17 cellular contexts compared by ENCODE assay signal in the genomic region with DNA sequence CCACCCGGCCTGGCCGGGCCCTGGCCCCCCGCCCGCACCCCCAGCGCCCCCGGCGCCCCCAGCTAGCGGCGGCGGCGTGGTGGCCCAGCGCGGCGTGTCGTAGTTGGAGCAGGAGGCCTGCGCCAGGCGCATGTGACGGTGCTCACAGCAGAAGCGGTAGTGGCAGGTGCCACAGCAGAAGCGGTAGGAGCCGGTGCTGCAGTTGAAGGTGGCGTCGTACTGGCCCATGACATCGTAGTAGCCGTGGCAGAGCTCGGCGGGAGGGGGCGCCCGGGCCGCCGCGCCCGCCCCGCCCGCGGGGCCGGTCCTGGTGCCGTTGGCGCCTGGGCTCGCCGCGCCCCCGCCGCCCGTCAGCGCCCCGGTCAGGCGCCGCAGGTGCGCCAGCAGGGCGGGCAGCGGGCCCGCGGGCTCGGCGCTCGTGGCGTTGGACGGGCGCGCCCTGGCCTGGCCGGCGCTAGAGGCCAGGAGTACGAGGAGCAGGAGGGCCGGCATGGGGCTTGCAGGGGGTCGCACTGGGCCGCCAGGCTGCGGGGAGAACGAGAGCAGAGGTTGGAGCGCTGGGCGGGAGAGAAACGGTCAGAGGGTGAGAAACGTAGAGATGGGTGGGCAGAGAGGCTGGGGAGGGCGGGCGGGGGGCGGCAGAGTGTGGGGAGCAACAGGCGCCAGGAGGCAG. TPM values are rescaled to one million over a fixed set of nuclear protein-coding genes. Genes with fewer than 3 reads are reported as not detected.
DNase-seq lines count a peak whose midpoint lies in the region; ATAC-seq and TF ChIP-seq lines count a peak whose summit lies in the region.
"Had no signal": no experiment of that assay in that cellular context is flagged by ENCODE, and none has a peak within 500 bp of the region (broad histone marks: within the 10 kb centered on the region; RNA-seq: fewer than 3 reads in every experiment).

No MANE protein-coding gene starts in this region.

- no peak; a peak in 1 of 4 replicates for TF ChIP-seq CTCF in GM23338 (conservative IDR thresholded peaks at IDR 0.05; ENCODE audit: low read depth in 2 of 2)
- no peak for TF ChIP-seq CTCF in Panc1 (IDR thresholded peaks at IDR 0.05)
- TF ChIP-seq CTCF in ascending aorta (IDR thresholded peaks at IDR 0.05): no peak

- peak overlapping the region; percentile 76 for H3K4me3 Mint-ChIP-seq in GM23338

- ATAC-seq in GM23338 (peak; percentile 2; the same call in 2 of the 3 replicates), Panc1 (peak; percentile 59), GM18498 (IDR thresholded peaks at IDR 0.05; ENCODE audit: unreplicated experiment) (no peak)
- ATAC-seq: gastrocnemius medialis had no signal

- H3K27me3 Mint-ChIP-seq in GM23338 (ENCODE audit: insufficient read depth, low read depth, poor library complexity): peaks cover 81% of the 10 kb centered on the region

- no peak overlapping the region for H3K27ac Mint-ChIP-seq in GM23338
- H3K27ac Mint-ChIP-seq: activated naive CD8-positive, alpha-beta T cell; stimulated activated naive B cell treated with anti-CD40 and anti-IgM and Interleukin-4, amounts not matched to agents 10 μg/mL and 1 μg/mL and 100 μg/mL, for 72 hours had no signal

- no peaks in the 10 kb centered on the region for H3K9me3 ChIP-seq in Panc1 (ENCODE audit: control insufficient read depth, insufficient read depth, low read depth, low read length)
- H3K9me3 ChIP-seq in iPS-18c (ENCODE audit: control insufficient read depth, insufficient read depth, low read length): no peaks in the 10 kb centered on the region
- no peaks in the 10 kb centered on the region for H3K9me3 ChIP-seq in ascending aorta
- H3K9me3 ChIP-seq: colonic mucosa, gastrocnemius medialis, left ventricle myocardium inferior had no signal

- peaks cover 14% of the 10 kb centered on the region for H3F3A ChIP-seq in GM23338 (replicated peaks; ENCODE audit: low read depth)

- no peaks in the 10 kb centered on the region for H3K9me2 ChIP-seq in GM23338 (ENCODE audit: insufficient read depth)

- CTCF ChIA-PET in Panc1 (lab: Charles Lee): no interaction called here

- peak overlapping the region; percentile 87 for H3K4me2 ChIP-seq in GM23338

- intact Hi-C loops in Panc1 (cut with micrococcal nuclease; ENCODE audit: unreplicated experiment) (no loop called here), ascending aorta (cut with DNase I) (no loop called here)

- H3K4me3 ChIP-seq in GM23338 (peak overlapping the region; percentile 67), Panc1 (ENCODE audit: low read depth in 2 of 2, low read length in 2 of 2) (no peak overlapping the region; a peak in 1 of 4 replicates), iPS-18c (ENCODE audit: insufficient read depth, low read depth, low read length) (peak overlapping the region; percentile 36), ascending aorta (no peak overlapping the region)
- H3K4me3 ChIP-seq: colonic mucosa, gastrocnemius medialis, left ventricle myocardium inferior had no signal

- no peak overlapping the region for H2AFZ ChIP-seq in GM23338

- no peaks in the 10 kb centered on the region for H3K79me2 ChIP-seq in GM23338 (replicated peaks; ENCODE audit: insufficient read depth)

- no peaks in the 10 kb centered on the region; the same call in none of the 3 replicates for H3K9me3 Mint-ChIP-seq in GM23338

- H4K20me1 ChIP-seq in GM23338 (replicated peaks; ENCODE audit: insufficient read depth): no peaks in the 10 kb centered on the region

- in situ Hi-C loops in Panc1 (cut with HindIII; ENCODE audit: low pct_unique_long_range_greater_than_20kb, low sequenced_read_pairs): no loop called here

- DNase-seq in DMS 273 (lab: John Stamatoyannopoulos, UW; ENCODE audit: unreplicated experiment) (peak; percentile 38), DMS 273 treated with DMSO at 0.1 percent for 48 hours (lab: John Stamatoyannopoulos, UW) (no peak), GM23338 (ENCODE audit: low spot score) (peak; percentile 62), Panc1 (ENCODE audit: low read depth, low spot score) (no peak), SHP77 treated with DMSO at 0.1 percent for 48 hours (lab: John Stamatoyannopoulos, UW) (no peak), ascending aorta (ENCODE audit: low spot score in 2 of 2) (no peak)
- DNase-seq: 8988T; colonic mucosa; gastrocnemius medialis; left ventricle myocardium inferior; NCI-H2029 treated with DMSO at 0.1 percent for 48 hours; stimulated activated naive B cell treated with anti-CD40 and anti-IgM and Interleukin-4, amounts not matched to agents 10 μg/mL and 1 μg/mL and 100 μg/mL, for 72 hours had no signal

- POLR2A ChIA-PET in Panc1 (lab: Charles Lee): interaction anchor here (0.5 kb wide), 1 partner anchor 23 kb away, joined by 6 read pairs; no protein-coding TSS in a partner anchor

- peaks cover 23% of the 10 kb centered on the region for H3K4me1 Mint-ChIP-seq in GM23338

- no peaks in the 10 kb centered on the region; the same call in 2 of the 3 replicates for H3K36me3 Mint-ChIP-seq in GM23338 (ENCODE audit: low read depth)

- H3K27ac ChIP-seq in GM23338 (ENCODE audit: low read depth): no peak overlapping the region
- H3K27ac ChIP-seq in Panc1 (ENCODE audit: low read length): no peak overlapping the region
- H3K27ac ChIP-seq in ascending aorta: no peak overlapping the region
- H3K27ac ChIP-seq: colonic mucosa, gastrocnemius medialis, left ventricle myocardium inferior had no signal

- peaks cover 92% of the 10 kb centered on the region for H3K27me3 ChIP-seq in GM23338 (ENCODE audit: insufficient read depth)
- peaks cover 21% of the 10 kb centered on the region for H3K27me3 ChIP-seq in Panc1 (ENCODE audit: control insufficient read depth, insufficient read depth, low read length)
- H3K27me3 ChIP-seq in ascending aorta: peaks cover 19% of the 10 kb centered on the region

- no TSS peak for BruUV-seq in Panc1 (replicated peaks; lab: Mats Ljungman, UMichigan)

- H3K4me1 ChIP-seq in GM23338 (ENCODE audit: insufficient read depth) (peaks cover 12% of the 10 kb centered on the region; the same call in 1 of the 2 replicates), Panc1 (ENCODE audit: control insufficient read depth, insufficient read depth, low read length) (peaks cover 9% of the 10 kb centered on the region), ascending aorta (no peaks in the 10 kb centered on the region)
- H3K4me1 ChIP-seq: colonic mucosa, gastrocnemius medialis had no signal

- H3K36me3 ChIP-seq in GM23338 (ENCODE audit: insufficient read depth): no peaks in the 10 kb centered on the region
- H3K36me3 ChIP-seq in Panc1 (ENCODE audit: control insufficient read depth, insufficient read depth, low read length): no peaks in the 10 kb centered on the region
- H3K36me3 ChIP-seq in ascending aorta: no peaks in the 10 kb centered on the region
- H3K36me3 ChIP-seq: colonic mucosa, gastrocnemius medialis, left ventricle myocardium inferior had no signal

TF ChIP-seq in GM23338, 12 proteins besides CTCF, POLR2A, EP300 and RAD21 (continues in another document):
- TF ChIP-seq NANOG (IDR thresholded peaks at IDR 0.05; ENCODE audit: borderline replicate concordance) (no peak), ZNF114 (CRISPR knock-in tag; IDR thresholded peaks at IDR 0.05) (no peak), JUNB (IDR thresholded peaks at IDR 0.05; ENCODE audit: unreplicated experiment) (no peak)
- TF ChIP-seq, protein P1, sequence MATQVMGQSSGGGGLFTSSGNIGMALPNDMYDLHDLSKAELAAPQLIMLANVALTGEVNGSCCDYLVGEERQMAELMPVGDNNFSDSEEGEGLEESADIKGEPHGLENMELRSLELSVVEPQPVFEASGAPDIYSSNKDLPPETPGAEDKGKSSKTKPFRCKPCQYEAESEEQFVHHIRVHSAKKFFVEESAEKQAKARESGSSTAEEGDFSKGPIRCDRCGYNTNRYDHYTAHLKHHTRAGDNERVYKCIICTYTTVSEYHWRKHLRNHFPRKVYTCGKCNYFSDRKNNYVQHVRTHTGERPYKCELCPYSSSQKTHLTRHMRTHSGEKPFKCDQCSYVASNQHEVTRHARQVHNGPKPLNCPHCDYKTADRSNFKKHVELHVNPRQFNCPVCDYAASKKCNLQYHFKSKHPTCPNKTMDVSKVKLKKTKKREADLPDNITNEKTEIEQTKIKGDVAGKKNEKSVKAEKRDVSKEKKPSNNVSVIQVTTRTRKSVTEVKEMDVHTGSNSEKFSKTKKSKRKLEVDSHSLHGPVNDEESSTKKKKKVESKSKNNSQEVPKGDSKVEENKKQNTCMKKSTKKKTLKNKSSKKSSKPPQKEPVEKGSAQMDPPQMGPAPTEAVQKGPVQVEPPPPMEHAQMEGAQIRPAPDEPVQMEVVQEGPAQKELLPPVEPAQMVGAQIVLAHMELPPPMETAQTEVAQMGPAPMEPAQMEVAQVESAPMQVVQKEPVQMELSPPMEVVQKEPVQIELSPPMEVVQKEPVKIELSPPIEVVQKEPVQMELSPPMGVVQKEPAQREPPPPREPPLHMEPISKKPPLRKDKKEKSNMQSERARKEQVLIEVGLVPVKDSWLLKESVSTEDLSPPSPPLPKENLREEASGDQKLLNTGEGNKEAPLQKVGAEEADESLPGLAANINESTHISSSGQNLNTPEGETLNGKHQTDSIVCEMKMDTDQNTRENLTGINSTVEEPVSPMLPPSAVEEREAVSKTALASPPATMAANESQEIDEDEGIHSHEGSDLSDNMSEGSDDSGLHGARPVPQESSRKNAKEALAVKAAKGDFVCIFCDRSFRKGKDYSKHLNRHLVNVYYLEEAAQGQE (IDR thresholded peaks at IDR 0.05; ENCODE audit: unreplicated experiment): no peak

RNA-seq across cellular contexts. Expression of a gene that starts 0.6 kb away (rescaled TPM):
- total RNA-seq in GM23338 (2014; rRNA removed; shearing (Covaris generic)): 1.4 and 1.6 TPM in 2 replicates
- 0.32 and 0.37 TPM in 2 replicates for polyA plus RNA-seq in GM23338 (2016; fragmentation: Nextera tagmentation; extraction: Ambion mirVana)
- 0.03 TPM for total RNA-seq in Panc1 (2021; ENCODE audit: unreplicated experiment)
- polyA plus RNA-seq in Panc1 (2012; ENCODE audit: insufficient read length): 0.21 TPM
- 0.85 TPM for total RNA-seq in ascending aorta
- total RNA-seq: colonic mucosa, Daoy, gastrocnemius medialis, left ventricle myocardium inferior, osteocyte had no signal

RNA-seq across cellular contexts. Expression of a gene that starts 18.9 kb away (rescaled TPM):
- total RNA-seq in GM23338 (2014; rRNA removed; shearing (Covaris generic)): 82.1 and 85.2 TPM in 2 replicates
- polyA plus RNA-seq in GM23338 (2016; fragmentation: Nextera tagmentation; extraction: Ambion mirVana): 62.6 and 76.5 TPM in 2 replicates
- 150 TPM for total RNA-seq in Panc1 (2021; ENCODE audit: unreplicated experiment)
- polyA plus RNA-seq in Panc1 (2012; ENCODE audit: insufficient read length): 195 TPM
- 96.7 TPM for total RNA-seq in ascending aorta

RNA-seq across cellular contexts. Expression of a gene that starts 22.0 kb away (rescaled TPM):
- 0.85 and 1.7 TPM in 2 replicates for total RNA-seq in GM23338 (2014; rRNA removed; shearing (Covaris generic))
- polyA plus RNA-seq in GM23338 (2016; fragmentation: Nextera tagmentation; extraction: Ambion mirVana): 2.1 and 3.4 TPM in 2 replicates
- total RNA-seq in Panc1 (2021; ENCODE audit: unreplicated experiment) (not detected), ascending aorta (not detected)
- not detected for polyA plus RNA-seq in Panc1 (2012; ENCODE audit: insufficient read length)
- total RNA-seq: colonic mucosa, Daoy, gastrocnemius medialis, left ventricle myocardium inferior, osteocyte had no signal

RNA-seq across cellular contexts. Expression of a gene that starts 33.9 kb away (rescaled TPM):
- total RNA-seq in GM23338 (2014; rRNA removed; shearing (Covaris generic)): 10.7 and 12.7 TPM in 2 replicates
- polyA plus RNA-seq in GM23338 (2016; fragmentation: Nextera tagmentation; extraction: Ambion mirVana): 3.9 and 4.9 TPM in 2 replicates
- 21.7 TPM for total RNA-seq in Panc1 (2021; ENCODE audit: unreplicated experiment)
- 20.0 TPM for polyA plus RNA-seq in Panc1 (2012; ENCODE audit: insufficient read length)
- 13.2 TPM for total RNA-seq in ascending aorta

RNA-seq across cellular contexts. Expression of a gene that starts 34.9 kb away (rescaled TPM):
- total RNA-seq in GM23338 (2014; rRNA removed; shearing (Covaris generic)): 363 and 469 TPM in 2 replicates
- 523 and 533 TPM in 2 replicates for polyA plus RNA-seq in GM23338 (2016; fragmentation: Nextera tagmentation; extraction: Ambion mirVana)
- total RNA-seq in Panc1 (2021; ENCODE audit: unreplicated experiment) (635 TPM), ascending aorta (82.6 TPM)
- 684 TPM for polyA plus RNA-seq in Panc1 (2012; ENCODE audit: insufficient read length)

Comparison
In these comparisons a context has a peak if more than half of its experiments do, and no peak if none do; other contexts are left out.
1. DNase-seq: peak in DMS 273 (single experiment) and GM23338 (single experiment); none in DMS 273 treated with DMSO at 0.1 percent for 48 hours (single experiment), Panc1 (single experiment), SHP77 treated with DMSO at 0.1 percent for 48 hours (single experiment) and ascending aorta (0 of 2).
2. H3K4me3 ChIP-seq: peak in GM23338 (single experiment) and iPS-18c (single experiment); none in Panc1 (0 of 2) and ascending aorta (0 of 2).